ENCODE assay signal across 17 cellular contexts in the genomic region with DNA sequence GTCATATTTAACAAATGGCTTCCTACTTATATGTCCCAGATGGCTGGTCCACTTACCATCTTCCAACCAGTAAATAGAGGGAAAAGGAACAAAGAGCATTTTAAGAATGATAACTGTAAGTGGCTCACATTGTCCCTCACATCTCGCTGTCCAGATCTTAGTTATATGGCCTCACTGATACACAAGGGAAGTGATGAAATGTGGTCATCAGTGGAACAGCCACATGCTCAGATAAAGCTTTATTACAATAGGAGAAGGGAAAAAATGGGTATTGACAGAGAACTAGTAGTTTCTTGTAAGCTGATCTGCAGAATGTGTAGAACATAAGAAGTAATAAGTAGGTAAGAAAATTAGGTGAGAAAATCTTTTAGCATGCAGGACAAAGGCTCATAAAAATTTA.
"Had no signal": no experiment of that assay in that cellular context is flagged by ENCODE, and none has a peak within 500 bp of the region (broad histone marks: within the 10 kb centered on the region; RNA-seq: fewer than 3 reads in every experiment).

No MANE protein-coding gene starts in this region.

- H3K27me3 Mint-ChIP-seq: type B pancreatic cell had no signal

- DNase-seq: cortex of kidney; dorsolateral prefrontal cortex; effector CD8-positive, alpha-beta T cell; islet precursor cell; mammary epithelial cell; natural killer cell; nucleus accumbens; ovary; small intestine; stimulated activated CD4-positive, alpha-beta T cell treated with anti-CD3 and anti-CD28 coated beads, Interleukin-2, amount 100 ng/mL, for 48 hours; stimulated activated naive CD4-positive, alpha-beta T cell treated with Interleukin-2 at 50 U/mL for 16 hours; thyroid gland had no signal

- H3K27ac Mint-ChIP-seq: natural killer cell, type B pancreatic cell had no signal

- H3K9me3 Mint-ChIP-seq: natural killer cell, neural crest cell, type B pancreatic cell had no signal

- H3K36me3 ChIP-seq: ovary, right atrium auricular region, suprapubic skin, thyroid gland had no signal

- H3K4me1 Mint-ChIP-seq: natural killer cell had no signal

- H3K27me3 ChIP-seq: dorsolateral prefrontal cortex, ovary, right atrium auricular region, suprapubic skin, thyroid gland had no signal

- H3K36me3 Mint-ChIP-seq: natural killer cell, type B pancreatic cell had no signal

- H3K9me3 ChIP-seq: ovary, right atrium auricular region, suprapubic skin, thyroid gland had no signal

- H3K4me3 ChIP-seq: dorsolateral prefrontal cortex, ovary, right atrium auricular region, suprapubic skin, thyroid gland had no signal

- ATAC-seq: left lobe of liver, natural killer cell had no signal

- H3K4me3 Mint-ChIP-seq: natural killer cell, neural crest cell, type B pancreatic cell had no signal

- H3K4me1 ChIP-seq: right atrium auricular region, suprapubic skin, thyroid gland had no signal

- H3K27ac ChIP-seq: dorsolateral prefrontal cortex, ovary, right atrium auricular region, suprapubic skin, thyroid gland had no signal
